ENCODE assay signal across 8 cellular contexts in genomic region chr3:52055537-52056351, GRCh38. TPM values are rescaled to one million over a fixed set of nuclear protein-coding genes. Genes with fewer than 3 reads are reported as not detected.
DNase-seq lines count a peak whose midpoint lies in the region; ATAC-seq, FAIRE-seq and TF ChIP-seq lines count a peak whose summit lies in the region.

No MANE protein-coding gene starts in this region.

- peaks cover 21% of the 10 kb centered on the region for H3K36me3 ChIP-seq in BJ (ENCODE audit: control insufficient read depth, insufficient read depth, low read length)

- H3K4me3 ChIP-seq in BJ (ENCODE audit: low read depth, low read length) (peak overlapping the region; percentile 94), lower leg skin (ENCODE audit: low read depth, poor library complexity, severe bottlenecking) (peak overlapping the region; percentile 64)

- peak overlapping the region; percentile 86 for H3K4me3 Mint-ChIP-seq in activated B cell treated with CpG ODN at 0.5 μM for 24 hours

- CTCF ChIA-PET in BJ (lab: Yijun Ruan, JAX) (interaction anchor here (0.7 to 12.6 kb wide), 9 partner anchors 11 to 93 kb away, joined by 3 to 179 read pairs (median 5); partner anchors contain the start of genes ABHD14A and ABHD14B), activated B cell treated with CpG ODN at 0.5 μM for 24 hours (lab: Charles Lee) (interaction anchor here (0.6 to 2.2 kb wide), 4 partner anchors 52 to 223 kb away, joined by 4 to 24 read pairs (median 6); partner anchors contain the start of genes PARP3, RRP9 and WDR82)

- no peaks in the 10 kb centered on the region for H3K27me3 ChIP-seq in BJ (ENCODE audit: control insufficient read depth, insufficient read depth, low read length)

- no peak for TF ChIP-seq POLR2A in lower leg skin (IDR thresholded peaks at IDR 0.05)

- intact Hi-C loops in activated B cell treated with CpG ODN at 0.5 μM for 24 hours (cut with micrococcal nuclease) = loop anchor here (2.0 to 10.0 kb wide), 7 partner anchors 73 to 1701 kb away; partner anchors contain the start of genes ABHD14A, ABHD14B, ACY1 and ALAS1
- intact Hi-C loops in lower leg skin (cut with DNase I; ENCODE audit: low total_unique reads) = no loop called here

- DNase-seq in BJ (ENCODE audit: low read depth) = no peak
- DNase-seq in HTR-8/SVneo (ENCODE audit: insufficient read length, low spot score) = no peak
- peak; percentile 62 for DNase-seq in activated B cell treated with CpG ODN at 0.5 μM for 24 hours
- DNase-seq in lower leg skin (ENCODE audit: low spot score in 2 of 2) = no peak
- peak; percentile 57 for DNase-seq in stimulated activated CD8-positive, alpha-beta memory T cell treated with anti-CD3 and anti-CD28 coated beads, Interleukin-4, amount 100 ng/mL, for 48 hours
- no peak for DNase-seq in SHP77 treated with DMSO at 0.1 percent for 48 hours (lab: John Stamatoyannopoulos, UW)

- H3K27ac Mint-ChIP-seq in activated B cell treated with CpG ODN at 0.5 μM for 24 hours = peak overlapping the region; percentile 68

- H3K4me1 Mint-ChIP-seq in activated B cell treated with CpG ODN at 0.5 μM for 24 hours = peaks cover 47% of the 10 kb centered on the region

- TF ChIP-seq CTCF in BJ (IDR thresholded peaks at IDR 0.05; ENCODE audit: insufficient read depth, low read depth, low read length) = 0 out of 2 replicates have a peak, but pooled peaks have one; percentile 10
- no peak for TF ChIP-seq CTCF in activated B cell treated with CpG ODN at 0.5 μM for 24 hours (IDR thresholded peaks at IDR 0.05)
- TF ChIP-seq CTCF in lower leg skin (IDR thresholded peaks at IDR 0.05) = no peak

- no peaks in the 10 kb centered on the region for H3K9me3 Mint-ChIP-seq in activated B cell treated with CpG ODN at 0.5 μM for 24 hours

- 0% methylated on average over 9 to 52 of the region's 94 CpGs for WGBS in lower leg skin, 2 donors

- peak overlapping the region; percentile 98 for H3K27ac ChIP-seq in cingulate gyrus (ENCODE audit: low read depth, low read length)

- H3K27me3 Mint-ChIP-seq in activated B cell treated with CpG ODN at 0.5 μM for 24 hours = no peaks in the 10 kb centered on the region

- peak; percentile 16 for ATAC-seq in GM19035 (IDR thresholded peaks at IDR 0.05; ENCODE audit: unreplicated experiment)
- ATAC-seq in activated B cell treated with CpG ODN at 0.5 μM for 24 hours (ENCODE audit: low read depth) = no peak

- POLR2A ChIA-PET in BJ (lab: Charles Lee) (interaction anchor here (1.2 to 1.7 kb wide), 3 partner anchors 9 to 50 kb away, joined by 3 to 5 read pairs (median 3); no protein-coding TSS in a partner anchor), activated B cell treated with CpG ODN at 0.5 μM for 24 hours (lab: Charles Lee) (interaction anchor here (0.5 to 2.7 kb wide), 13 partner anchors 15 to 556 kb away, joined by 3 to 22 read pairs (median 4); partner anchors contain the start of genes ABHD14B, ACY1 and RPL29)

- peak; percentile 96 for FAIRE-seq in HTR-8/SVneo (lab: Jason Lieb, UNC)

- H3K36me3 Mint-ChIP-seq in activated B cell treated with CpG ODN at 0.5 μM for 24 hours (ENCODE audit: low read depth) = peaks cover 7% of the 10 kb centered on the region

RNA-seq across cellular contexts. Expression of gene DUSP7, which starts 0.6 kb away (rescaled TPM):
- 25.7 and 37.0 TPM in 2 replicates for polyA plus RNA-seq in BJ (2011; rRNA removed)
- 38.8 and 67.7 TPM in 2 replicates for polyA minus RNA-seq in BJ (2011; rRNA and poly(A)+ RNA removed)
- total RNA-seq in activated B cell treated with CpG ODN at 0.5 μM for 24 hours (3.7 and 4.3 TPM in 2 replicates), lower leg skin (10 to 100 TPM; 54.6 to 96.3 (median 79.2) TPM)

Comparison
In these comparisons a context has a peak if more than half of its experiments do, and no peak if none do; other contexts are left out.
1. DNase-seq: peak in activated B cell treated with CpG ODN at 0.5 μM for 24 hours (single experiment) and stimulated activated CD8-positive, alpha-beta memory T cell treated with anti-CD3 and anti-CD28 coated beads, Interleukin-4, amount 100 ng/mL, for 48 hours (single experiment); none in BJ (single experiment), HTR-8/SVneo (single experiment), lower leg skin (0 of 2) and SHP77 treated with DMSO at 0.1 percent for 48 hours (single experiment).
2. RNA of gene DUSP7, which starts 0.6 kb away (total RNA-seq): 54.6 to 96.3 TPM in lower leg skin; 3.7 to 4.3 TPM in activated B cell treated with CpG ODN at 0.5 μM for 24 hours; every median in the first group is over 10 times any median in the second.